ENCODE assay signal across 9 cellular contexts in the genomic region with DNA sequence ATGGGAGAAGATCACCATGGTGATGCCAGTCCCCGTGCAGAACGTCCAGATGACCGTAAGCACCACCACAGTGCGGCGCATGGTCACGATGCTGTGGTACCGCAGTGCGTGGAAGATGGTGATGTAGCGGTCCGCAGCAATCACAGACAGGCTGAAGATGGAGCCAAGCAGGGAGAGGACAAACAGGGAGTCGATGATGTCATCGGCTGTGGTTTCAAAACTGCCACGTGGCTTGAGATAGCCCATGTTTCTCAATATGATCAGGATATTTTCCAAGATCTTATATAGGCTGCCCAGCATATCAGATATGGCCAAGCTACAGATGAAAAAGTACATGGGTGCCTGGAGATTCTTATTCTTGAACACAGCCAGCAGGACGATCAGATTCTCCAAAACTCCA. TPM values are rescaled to one million over a fixed set of nuclear protein-coding genes. Genes with fewer than 3 reads are reported as not detected.
"Had no signal": no experiment of that assay in that cellular context is flagged by ENCODE, and none has a peak within 500 bp of the region (broad histone marks: within the 10 kb centered on the region; RNA-seq: fewer than 3 reads in every experiment).

No MANE protein-coding gene starts in this region.

- H3K27ac ChIP-seq: GM23248 had no signal

- H3K9ac ChIP-seq: GM23248 had no signal

- H2AFZ ChIP-seq: GM23248 had no signal

- H3K4me3 ChIP-seq: GM23248 had no signal

- DNase-seq: GM23248, GOT3, H9, HCEC 1CT, KG1 had no signal

- FAIRE-seq: H54, HTR-8/SVneo had no signal

RNA-seq across cellular contexts. Expression of a gene that starts 30.3 kb away (rescaled TPM):
- total RNA-seq: GM23248, H9, HT-29 had no signal
- polyA plus RNA-seq: GM23248, IgD-negative memory B cell had no signal
